Comparison of ENCODE assay signal across 27 cellular contexts in genomic region chr1:212153635-212154034, GRCh38.
"Had no signal": no experiment of that assay in that cellular context is flagged by ENCODE, and none has a peak within 500 bp of the region (broad histone marks: within the 10 kb centered on the region; RNA-seq: fewer than 3 reads in every experiment).

No MANE protein-coding gene starts in this region.

- H3K9me3 Mint-ChIP-seq: activated naive CD8-positive, alpha-beta T cell treated with anti-CD3 and anti-CD28 coated beads, Interleukin-2, amount 10 ng/mL, durations not matched to agents 7 days and 5 days had no signal

- H3K36me3 ChIP-seq: adrenal gland, Peyer's patch, SJSA1 had no signal

- FAIRE-seq: TTC549 had no signal

- H3K4me1 ChIP-seq: adrenal gland, SJSA1 had no signal

- H3K27me3 Mint-ChIP-seq: T-helper 17 cell had no signal

- H3K4me3 Mint-ChIP-seq: activated CD8-positive, alpha-beta T cell treated with anti-CD3 and anti-CD28 coated beads, Interleukin-2, amount 10 ng/mL, durations not matched to agents 7 days and 5 days; activated naive CD8-positive, alpha-beta T cell treated with anti-CD3 and anti-CD28 coated beads, Interleukin-2, amount 10 ng/mL, durations not matched to agents 7 days and 5 days; T-helper 17 cell had no signal

- H3K27me3 ChIP-seq: adrenal gland, Peyer's patch, SJSA1 had no signal

- H3K9me3 ChIP-seq: adrenal gland, Peyer's patch, SJSA1 had no signal

- H3K27ac Mint-ChIP-seq: activated CD8-positive, alpha-beta T cell treated with anti-CD3 and anti-CD28 coated beads, Interleukin-2, amount 10 ng/mL, durations not matched to agents 7 days and 5 days; activated naive CD8-positive, alpha-beta T cell treated with anti-CD3 and anti-CD28 coated beads, Interleukin-2, amount 10 ng/mL, durations not matched to agents 7 days and 5 days; T-helper 17 cell had no signal

- H3K4me3 ChIP-seq: adrenal gland, Peyer's patch, SJSA1 had no signal

- ATAC-seq: activated CD4-positive, CD25-positive, alpha-beta regulatory T cell treated with anti-CD3 and anti-CD28 coated beads, Interleukin-2, amount 50 U/mL, for 24 hours; activated CD8-positive, alpha-beta T cell treated with anti-CD3 and anti-CD28 coated beads, Interleukin-2, amount 10 ng/mL, durations not matched to agents 7 days and 5 days; SK-N-SH treated with all-trans-retinoic acid at 6 μM for 48 hours; T-helper 17 cell had no signal

- DNase-seq: activated CD4-positive, alpha-beta T cell treated with anti-CD3 and anti-CD28 coated beads for 4 hours; activated CD8-positive, alpha-beta memory T cell treated with anti-CD3 and anti-CD28 coated beads, Interleukin-2, amount 50 U/mL, for 48 hours; activated CD8-positive, alpha-beta T cell treated with anti-CD3 and anti-CD28 coated beads, Interleukin-2, amount 10 ng/mL, durations not matched to agents 7 days and 5 days; activated naive CD4-positive, alpha-beta T cell treated with anti-CD3 and anti-CD28 coated beads, Interleukin-2, amount 50 U/mL, for 16 hours; activated naive CD8-positive, alpha-beta T cell treated with anti-CD3 and anti-CD28 coated beads, Interleukin-2, amount 10 ng/mL, durations not matched to agents 7 days and 5 days; activated T-cell treated with anti-CD3 and anti-CD28 coated beads, Interleukin-2, amount 50 U/mL, for 1 hour; adrenal gland; anterior cingulate cortex; cerebellar nuclear complex; Kasumi-1; NCI-H1092 treated with DMSO at 0.1 percent for 48 hours; NCI-H1436; NCI-H1694 treated with DMSO at 0.1 percent for 48 hours; NCI-H2029 treated with DMSO at 0.1 percent for 48 hours; NCI-H345; NCI-H510A; NCI-H526 treated with DMSO at 0.1 percent for 48 hours; NCI-H82; Peyer's patch; Right ventricle myocardium superior; T-helper 17 cell; T-helper 9 cell had no signal

- H3K27ac ChIP-seq: adrenal gland, RWPE1, SJSA1 had no signal
